Comparison of ENCODE assay signal across 20 cellular contexts in genomic region chr4:11053601-11054000, GRCh38.
DNase-seq lines count a peak whose midpoint lies in the region; FAIRE-seq and TF ChIP-seq lines count a peak whose summit lies in the region.
"Had no signal": no experiment of that assay in that cellular context is flagged by ENCODE, and none has a peak within 500 bp of the region (broad histone marks: within the 10 kb centered on the region; RNA-seq: fewer than 3 reads in every experiment).

No MANE protein-coding gene starts in this region.

- no peak overlapping the region for H3K4me2 ChIP-seq in astrocyte (ENCODE audit: low read length)
- no peak overlapping the region for H3K4me2 ChIP-seq in GM23248 (ENCODE audit: unreplicated experiment)

- no peaks in the 10 kb centered on the region for H3K36me3 Mint-ChIP-seq in astrocyte (ENCODE audit: low read depth, unreplicated experiment)
- H3K36me3 Mint-ChIP-seq: CD14-positive monocyte; CD4-positive, alpha-beta memory T cell had no signal

- peak; percentile 2 for DNase-seq in NCI-H2171 treated with DMSO at 0.1 percent for 48 hours (lab: John Stamatoyannopoulos, UW)
- DNase-seq in NCI-H2171 (lab: John Stamatoyannopoulos, UW) = no peak
- DNase-seq in astrocyte (ENCODE audit: low read depth) = peak; percentile 11
- peak; percentile 66 for DNase-seq in epithelial cell of esophagus (ENCODE audit: low read depth)
- peak; percentile 9 for DNase-seq in stromal cell of bone marrow (ENCODE audit: low read depth)
- DNase-seq in GM23248 = no peak
- DNase-seq in ecto neural progenitor cell (ENCODE audit: low spot score) = no peak
- no peak for DNase-seq in glomerular visceral epithelial cell (ENCODE audit: extremely low spot score)
- DNase-seq: 8988T; CD4-positive, alpha-beta memory T cell; DMS53; DND-41; EL; HCEC 1CT; HFFc6 had no signal

- in situ Hi-C loops in GM23248 (cut with MboI) = no loop called here

- H2AFZ ChIP-seq in astrocyte (ENCODE audit: low read depth, low read length) = no peak overlapping the region
- no peak overlapping the region for H2AFZ ChIP-seq in GM23248

- H3K9me2 ChIP-seq in GM23248 (ENCODE audit: insufficient read depth) = no peaks in the 10 kb centered on the region

- H3K27me3 Mint-ChIP-seq in astrocyte (ENCODE audit: low read depth, unreplicated experiment) = peaks cover 13% of the 10 kb centered on the region
- H3K27me3 Mint-ChIP-seq: CD4-positive, alpha-beta memory T cell had no signal

- H3K27ac ChIP-seq in astrocyte (ENCODE audit: low read depth, low read length) (no peak overlapping the region), GM23248 (no peak overlapping the region)
- H3K27ac ChIP-seq: BLaER1, HL-60 had no signal

- H3K4me1 ChIP-seq in astrocyte (ENCODE audit: insufficient read depth, low read length) (no peaks in the 10 kb centered on the region), GM23248 (ENCODE audit: insufficient read depth) (no peaks in the 10 kb centered on the region)

- no peak for FAIRE-seq in astrocyte (lab: Jason Lieb, UNC)
- FAIRE-seq: GM12878, GM19239 had no signal

- no peaks in the 10 kb centered on the region for H3F3A ChIP-seq in GM23248 (ENCODE audit: insufficient read depth)

- peaks cover 3% of the 10 kb centered on the region for H3K27me3 ChIP-seq in astrocyte (ENCODE audit: insufficient read depth, low read length)
- no peaks in the 10 kb centered on the region for H3K27me3 ChIP-seq in GM23248 (replicated peaks; ENCODE audit: insufficient read depth)
- H3K27me3 ChIP-seq: BLaER1 had no signal

- no peak overlapping the region for H3K4me3 ChIP-seq in astrocyte (ENCODE audit: insufficient read depth, low read depth, low read length)
- no peak overlapping the region for H3K4me3 ChIP-seq in epithelial cell of esophagus (ENCODE audit: low read length)
- no peak overlapping the region for H3K4me3 ChIP-seq in GM23248
- H3K4me3 ChIP-seq: BLaER1, GM12878 had no signal

- WGBS in GM23248 (ENCODE audit: low coverage in 1 of 2, low lambda C conversion rate in 2 of 2, missing lambda C conversion rate in 2 of 2), 2 experiments = 12 to 13% methylated on average over 3 of the region's 3 CpGs

- no peak overlapping the region for H3K4me3 Mint-ChIP-seq in astrocyte (ENCODE audit: unreplicated experiment)
- H3K4me3 Mint-ChIP-seq: CD14-positive monocyte; CD4-positive, alpha-beta memory T cell; HFFc6 had no signal

- no peak for TF ChIP-seq CTCF in astrocyte (IDR thresholded peaks at IDR 0.05; ENCODE audit: insufficient read depth, low read depth, low read length)
- no peak for TF ChIP-seq CTCF in epithelial cell of esophagus (IDR thresholded peaks at IDR 0.05; ENCODE audit: insufficient read depth, low read depth, low read length, missing control alignments)

- H3K79me2 ChIP-seq in astrocyte (ENCODE audit: insufficient read depth, low read length) (no peaks in the 10 kb centered on the region), GM23248 (ENCODE audit: insufficient read depth) (no peaks in the 10 kb centered on the region)

- no peak overlapping the region for H3K9ac ChIP-seq in astrocyte (ENCODE audit: low read length)
- H3K9ac ChIP-seq in GM23248 = no peak overlapping the region
- H3K9ac ChIP-seq: BLaER1 had no signal

- H4K20me1 ChIP-seq in astrocyte (ENCODE audit: insufficient read depth, low read length) (no peaks in the 10 kb centered on the region), GM23248 (ENCODE audit: insufficient read depth) (no peaks in the 10 kb centered on the region)
- H4K20me1 ChIP-seq: BLaER1 had no signal

- H3K36me3 ChIP-seq in astrocyte (ENCODE audit: insufficient read depth, low read length) = no peaks in the 10 kb centered on the region
- no peaks in the 10 kb centered on the region for H3K36me3 ChIP-seq in GM23248 (ENCODE audit: low read depth)
- H3K36me3 ChIP-seq: BLaER1 had no signal

- H3K9me3 Mint-ChIP-seq in astrocyte (ENCODE audit: unreplicated experiment) = peaks cover 2% of the 10 kb centered on the region

- no peak overlapping the region for H3K27ac Mint-ChIP-seq in astrocyte (ENCODE audit: unreplicated experiment)
- H3K27ac Mint-ChIP-seq: CD14-positive monocyte; CD4-positive, alpha-beta memory T cell; HFFc6 had no signal

- H3K4me1 Mint-ChIP-seq in astrocyte (ENCODE audit: low read depth, unreplicated experiment) = no peaks in the 10 kb centered on the region
- H3K4me1 Mint-ChIP-seq: CD14-positive monocyte; CD4-positive, alpha-beta memory T cell had no signal

- no peaks in the 10 kb centered on the region for H3K9me3 ChIP-seq in astrocyte (ENCODE audit: insufficient read depth, low read depth, low read length)
- H3K9me3 ChIP-seq in GM23248 (ENCODE audit: low read depth) = no peaks in the 10 kb centered on the region
- H3K9me3 ChIP-seq: BLaER1 had no signal

Comparison
In these comparisons a context has a peak if more than half of its experiments do, and no peak if none do; other contexts are left out.
1. DNase-seq: peak in NCI-H2171 treated with DMSO at 0.1 percent for 48 hours (single experiment), astrocyte (single experiment), epithelial cell of esophagus (single experiment) and stromal cell of bone marrow (single experiment); none in NCI-H2171 (single experiment), GM23248 (single experiment), ecto neural progenitor cell (single experiment) and glomerular visceral epithelial cell (single experiment).